In genomic region chr18:50559750-50560680, GRCh38 we compare ENCODE assay signal across 8 cellular contexts. TPM values are rescaled to one million over a fixed set of nuclear protein-coding genes. Genes with fewer than 3 reads are reported as not detected.
DNase-seq lines count a peak whose midpoint lies in the region; ATAC-seq and TF ChIP-seq lines count a peak whose summit lies in the region.
"Had no signal": no experiment of that assay in that cellular context is flagged by ENCODE, and none has a peak within 500 bp of the region (broad histone marks: within the 10 kb centered on the region; RNA-seq: fewer than 3 reads in every experiment).

Gene MAPK4 (plus strand): TSS chr18:50560087. CDS start chr18:50663959, 103,872 bp downstream.

- H3K4me3 ChIP-seq in GM23338 = peak within 1 kb of the TSS; percentile 85

- H3K79me2 ChIP-seq in GM23338 (replicated peaks; ENCODE audit: insufficient read depth) = no peaks in the 10 kb centered on the region

- H3K27ac ChIP-seq in GM23338 (ENCODE audit: low read depth) = no peak within 1 kb of the TSS

- no peak for TF ChIP-seq CTCF in GM23338 (conservative IDR thresholded peaks at IDR 0.05; ENCODE audit: low read depth in 2 of 2)

- H3K27me3 ChIP-seq in GM23338 (ENCODE audit: insufficient read depth) = peaks cover 71% of the 10 kb centered on the region

- H3K9me2 ChIP-seq in GM23338 (ENCODE audit: insufficient read depth) = peaks cover 8% of the 10 kb centered on the region; the same call in 1 of the 2 replicates

- peaks cover 42% of the 10 kb centered on the region for H3K27me3 Mint-ChIP-seq in GM23338 (ENCODE audit: insufficient read depth, low read depth, poor library complexity)

- H3K36me3 ChIP-seq in GM23338 (ENCODE audit: insufficient read depth) = no peaks in the 10 kb centered on the region

- peaks cover 11% of the 10 kb centered on the region for H3K9me3 Mint-ChIP-seq in GM23338

- peaks cover 4% of the 10 kb centered on the region; the same call in 1 of the 2 replicates for H4K20me1 ChIP-seq in GM23338 (replicated peaks; ENCODE audit: insufficient read depth)

- peak within 1 kb of the TSS; percentile 77 for H3K4me3 Mint-ChIP-seq in GM23338
- H3K4me3 Mint-ChIP-seq: T-helper 1 cell treated with Interleukin-12 subunit alpha and Interleukin-12 subunit beta and Interleukin-4 antibody, amounts not matched to agents 30 μg/mL and 1 μg/mL, for 36 hours had no signal

- H3K4me1 Mint-ChIP-seq in GM23338 = peaks cover 15% of the 10 kb centered on the region; the same call in 2 of the 3 replicates

- H3K4me1 ChIP-seq in GM23338 (ENCODE audit: insufficient read depth) = peaks cover 17% of the 10 kb centered on the region

- peak within 1 kb of the TSS; percentile 98 for H2AFZ ChIP-seq in GM23338

- H3K27ac Mint-ChIP-seq in GM23338 = no peak within 1 kb of the TSS
- H3K27ac Mint-ChIP-seq: T-helper 1 cell treated with Interleukin-12 subunit alpha and Interleukin-12 subunit beta and Interleukin-4 antibody, amounts not matched to agents 30 μg/mL and 1 μg/mL, for 36 hours had no signal

- peaks cover 4% of the 10 kb centered on the region; the same call in 2 of the 3 replicates for H3K36me3 Mint-ChIP-seq in GM23338 (ENCODE audit: low read depth)

- no peaks in the 10 kb centered on the region for H3F3A ChIP-seq in GM23338 (replicated peaks; ENCODE audit: low read depth)

- H3K4me2 ChIP-seq in GM23338 = peak within 1 kb of the TSS; percentile 98

- ATAC-seq in GM23338 = peak; percentile 65

- DNase-seq in GM03348 (ENCODE audit: low spot score) = peak; percentile 68
- peak; percentile 71 for DNase-seq in GM23338 (ENCODE audit: low spot score)
- DNase-seq in NCI-H774 (lab: John Stamatoyannopoulos, UW) = peak; percentile 64
- peak; percentile 45 for DNase-seq in cerebellar cortex (ENCODE audit: low spot score)
- DNase-seq in kidney glomerular epithelial cell (lab: John Stamatoyannopoulos, UW) = peak; percentile 24
- peak; percentile 25 for DNase-seq in stimulated activated CD8-positive, alpha-beta memory T cell treated with anti-CD3 and anti-CD28 coated beads, Interleukin-4, amount 100 ng/mL, for 48 hours
- no peak for DNase-seq in cortex of kidney (lab: John Stamatoyannopoulos, UW)

TF ChIP-seq in GM23338, 12 proteins besides CTCF, POLR2A, EP300 and RAD21:
- no peak for TF ChIP-seq ETS1 (IDR thresholded peaks at IDR 0.05)
- peak; percentile 19 for TF ChIP-seq EZH2 (IDR thresholded peaks at IDR 0.05; ENCODE audit: low read depth, unreplicated experiment)
- no peak for TF ChIP-seq NANOG (IDR thresholded peaks at IDR 0.05; ENCODE audit: borderline replicate concordance)
- TF ChIP-seq, protein P1, sequence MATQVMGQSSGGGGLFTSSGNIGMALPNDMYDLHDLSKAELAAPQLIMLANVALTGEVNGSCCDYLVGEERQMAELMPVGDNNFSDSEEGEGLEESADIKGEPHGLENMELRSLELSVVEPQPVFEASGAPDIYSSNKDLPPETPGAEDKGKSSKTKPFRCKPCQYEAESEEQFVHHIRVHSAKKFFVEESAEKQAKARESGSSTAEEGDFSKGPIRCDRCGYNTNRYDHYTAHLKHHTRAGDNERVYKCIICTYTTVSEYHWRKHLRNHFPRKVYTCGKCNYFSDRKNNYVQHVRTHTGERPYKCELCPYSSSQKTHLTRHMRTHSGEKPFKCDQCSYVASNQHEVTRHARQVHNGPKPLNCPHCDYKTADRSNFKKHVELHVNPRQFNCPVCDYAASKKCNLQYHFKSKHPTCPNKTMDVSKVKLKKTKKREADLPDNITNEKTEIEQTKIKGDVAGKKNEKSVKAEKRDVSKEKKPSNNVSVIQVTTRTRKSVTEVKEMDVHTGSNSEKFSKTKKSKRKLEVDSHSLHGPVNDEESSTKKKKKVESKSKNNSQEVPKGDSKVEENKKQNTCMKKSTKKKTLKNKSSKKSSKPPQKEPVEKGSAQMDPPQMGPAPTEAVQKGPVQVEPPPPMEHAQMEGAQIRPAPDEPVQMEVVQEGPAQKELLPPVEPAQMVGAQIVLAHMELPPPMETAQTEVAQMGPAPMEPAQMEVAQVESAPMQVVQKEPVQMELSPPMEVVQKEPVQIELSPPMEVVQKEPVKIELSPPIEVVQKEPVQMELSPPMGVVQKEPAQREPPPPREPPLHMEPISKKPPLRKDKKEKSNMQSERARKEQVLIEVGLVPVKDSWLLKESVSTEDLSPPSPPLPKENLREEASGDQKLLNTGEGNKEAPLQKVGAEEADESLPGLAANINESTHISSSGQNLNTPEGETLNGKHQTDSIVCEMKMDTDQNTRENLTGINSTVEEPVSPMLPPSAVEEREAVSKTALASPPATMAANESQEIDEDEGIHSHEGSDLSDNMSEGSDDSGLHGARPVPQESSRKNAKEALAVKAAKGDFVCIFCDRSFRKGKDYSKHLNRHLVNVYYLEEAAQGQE (IDR thresholded peaks at IDR 0.05; ENCODE audit: unreplicated experiment) = no peak

RNA-seq across cellular contexts. Expression of gene MAPK4, which starts in this region (rescaled TPM):
- 4.4 and 8.5 TPM in 2 replicates for total RNA-seq in GM23338 (2014; rRNA removed; shearing (Covaris generic))
- polyA plus RNA-seq in GM23338 (2016; fragmentation: Nextera tagmentation; extraction: Ambion mirVana) = 1.3 TPM in 2 replicates
